In genomic region chr20:58179432-58180099, GRCh38 we compare ENCODE assay signal across 8 cellular contexts. TPM values are rescaled to one million over a fixed set of nuclear protein-coding genes. Genes with fewer than 3 reads are reported as not detected.
A peak's percentile ranks its signal among the peaks of the same experiment; 100 is the strongest.
DNase-seq lines count a peak whose midpoint lies in the region; ATAC-seq and TF ChIP-seq lines count a peak whose summit lies in the region.

No MANE protein-coding gene starts in this region.

- in situ Hi-C loops in transverse colon (cut with MboI; ENCODE audit: low pct_ligation_motif_present in 1 of 4, low pct_unique_long_range_greater_than_20kb in 1 of 4, low sequenced_read_pairs in 3 of 4): loop anchor here in 3 of 4 donors (5.0 to 10.0 kb wide), 2 partner anchors 522 to 525 kb away; no protein-coding TSS in a partner anchor

- H3K79me2 ChIP-seq in trophoblast cell (ENCODE audit: control insufficient read depth, insufficient read depth, low read length, poor library complexity): no peaks in the 10 kb centered on the region

- H3K9ac ChIP-seq in trophoblast cell (ENCODE audit: low read length): no peak overlapping the region

- no peak overlapping the region for H3K4ac ChIP-seq in trophoblast cell (ENCODE audit: low read depth, low read length)

- no peak overlapping the region for H4K8ac ChIP-seq in trophoblast cell (ENCODE audit: low read depth, low read length)

- no peak overlapping the region for H2BK5ac ChIP-seq in trophoblast cell (ENCODE audit: low read depth, low read length, poor library complexity)

- peak; percentile 37 for DNase-seq in EH (ENCODE audit: low read depth)
- peak; percentile 77 for DNase-seq in HK-2 (ENCODE audit: unreplicated experiment)
- peak; percentile 56 for DNase-seq in SK-N-DZ (ENCODE audit: low spot score)
- peak; percentile 70 for DNase-seq in activated naive CD4-positive, alpha-beta T cell treated with anti-CD3 and anti-CD28 coated beads, Interleukin-2, amount 10 ng/mL, durations not matched to agents 7 days and 5 days
- DNase-seq in Right ventricle myocardium inferior (ENCODE audit: missing footprints): peak; percentile 77
- peak; percentile 7 to 71 for DNase-seq in trophoblast cell
- peak; percentile 59 for DNase-seq in transverse colon

- H2BK12ac ChIP-seq in trophoblast cell (ENCODE audit: low read length): no peak overlapping the region

- peaks cover 5% of the 10 kb centered on the region for H3K4me1 Mint-ChIP-seq in activated naive CD4-positive, alpha-beta T cell treated with anti-CD3 and anti-CD28 coated beads, Interleukin-2, amount 10 ng/mL, durations not matched to agents 7 days and 5 days

- no peak overlapping the region for H2BK120ac ChIP-seq in trophoblast cell (ENCODE audit: insufficient read depth, low read length, poor library complexity)

- no peak overlapping the region for H3K23ac ChIP-seq in trophoblast cell (ENCODE audit: low read length)

- peak overlapping the region; percentile 33 for H2AFZ ChIP-seq in trophoblast cell (ENCODE audit: insufficient read depth, low read length, poor library complexity)

- peak; percentile 81 to 100 (median 99) for TF ChIP-seq CTCF in transverse colon (IDR thresholded peaks at IDR 0.05)

- H3K14ac ChIP-seq in trophoblast cell (ENCODE audit: low read length): no peak overlapping the region

- peak overlapping the region; percentile 43 for H3K4me3 Mint-ChIP-seq in activated naive CD4-positive, alpha-beta T cell treated with anti-CD3 and anti-CD28 coated beads, Interleukin-2, amount 10 ng/mL, durations not matched to agents 7 days and 5 days

- H3K9me3 Mint-ChIP-seq in activated naive CD4-positive, alpha-beta T cell treated with anti-CD3 and anti-CD28 coated beads, Interleukin-2, amount 10 ng/mL, durations not matched to agents 7 days and 5 days: peaks cover 2% of the 10 kb centered on the region

- H3K27me3 Mint-ChIP-seq in activated naive CD4-positive, alpha-beta T cell treated with anti-CD3 and anti-CD28 coated beads, Interleukin-2, amount 10 ng/mL, durations not matched to agents 7 days and 5 days: peaks cover 66% of the 10 kb centered on the region

- H4K12ac ChIP-seq in trophoblast cell (ENCODE audit: low read depth, low read length): no peak overlapping the region

- no CpG with 5 or more reads among the region's 46 CpGs for WGBS in trophoblast cell (ENCODE audit: extremely low coverage, insufficient coverage, insufficient read length)
- WGBS in transverse colon (ENCODE audit: low coverage in 1 of 2), 2 donors: 2% methylated on average over 45 of the region's 46 CpGs; no CpG with 5 or more reads in 1 of the 2 donors

- no peak overlapping the region for H3K18ac ChIP-seq in trophoblast cell (ENCODE audit: low read length)

- H3K27ac Mint-ChIP-seq in activated naive CD4-positive, alpha-beta T cell treated with anti-CD3 and anti-CD28 coated beads, Interleukin-2, amount 10 ng/mL, durations not matched to agents 7 days and 5 days: no peak overlapping the region

- H3K4me3 ChIP-seq in trophoblast cell (ENCODE audit: low read depth, low read length): no peak overlapping the region
- peak overlapping the region in 2 of 4 donors; percentile 8 to 43 for H3K4me3 ChIP-seq in transverse colon

- peaks cover 3 to 19% of the 10 kb centered on the region in 2 experiments for H3K4me1 ChIP-seq in trophoblast cell (ENCODE audit: control insufficient read depth in 1 of 2, insufficient read depth in 2 of 2, low read length in 2 of 2)
- peaks cover 0 to 14% (median 7%) of the 10 kb centered on the region in 4 donors for H3K4me1 ChIP-seq in transverse colon

- H3K36me3 Mint-ChIP-seq in activated naive CD4-positive, alpha-beta T cell treated with anti-CD3 and anti-CD28 coated beads, Interleukin-2, amount 10 ng/mL, durations not matched to agents 7 days and 5 days: no peaks in the 10 kb centered on the region

- H3K27ac ChIP-seq in trophoblast cell (ENCODE audit: low read depth, low read length) (no peak overlapping the region), transverse colon (no peak overlapping the region)

- no peak overlapping the region for H4K91ac ChIP-seq in trophoblast cell (ENCODE audit: low read depth, low read length)

- TF ChIP-seq EP300 in transverse colon (IDR thresholded peaks at IDR 0.05; ENCODE audit: low read depth): no peak

- H3K4me2 ChIP-seq in trophoblast cell (ENCODE audit: low read length): peak overlapping the region; percentile 74

- H3K27me3 ChIP-seq in trophoblast cell (ENCODE audit: insufficient read depth, low read length) (no peaks in the 10 kb centered on the region), transverse colon (peaks cover 7% of the 10 kb centered on the region)

- TF ChIP-seq POLR2A in transverse colon (IDR thresholded peaks at IDR 0.05): no peak

- peak; percentile 74 for ATAC-seq in Right ventricle myocardium inferior
- ATAC-seq in HG02938 (IDR thresholded peaks at IDR 0.05; ENCODE audit: unreplicated experiment): no peak

- no peak overlapping the region for H2AK5ac ChIP-seq in trophoblast cell (ENCODE audit: low read length)

- intact Hi-C loops in Right ventricle myocardium inferior (cut with DNase I): loop anchor here (1.0 to 10.0 kb wide), 3 partner anchors 305 to 585 kb away; no protein-coding TSS in a partner anchor
- intact Hi-C loops in transverse colon (cut with DNase I; ENCODE audit: low total_unique reads): loop anchor here (1.0 kb wide), 1 partner anchor 525 kb away; no protein-coding TSS in a partner anchor

- peaks cover 6% of the 10 kb centered on the region for H3K9me3 ChIP-seq in trophoblast cell (ENCODE audit: insufficient read depth, low read depth, low read length)
- no peaks in the 10 kb centered on the region for H3K9me3 ChIP-seq in transverse colon

- CTCF ChIA-PET in activated naive CD4-positive, alpha-beta T cell treated with anti-CD3 and anti-CD28 coated beads, Interleukin-2, amount 10 ng/mL, durations not matched to agents 7 days and 5 days (lab: Charles Lee): interaction anchor here (1.1 to 1.8 kb wide), 8 partner anchors 9 to 559 kb away, joined by 3 to 7 read pairs (median 4); partner anchors contain the start of gene ZBP1

- H3K36me3 ChIP-seq in trophoblast cell (ENCODE audit: control insufficient read depth in 1 of 2, insufficient read depth in 2 of 2, low read length in 2 of 2) (no peaks in the 10 kb centered on the region), transverse colon (no peaks in the 10 kb centered on the region)

- H3K79me1 ChIP-seq in trophoblast cell (ENCODE audit: low read length): no peaks in the 10 kb centered on the region

RNA-seq across cellular contexts. Expression of gene ANKRD60, which starts 48.9 kb away (rescaled TPM):
- polyA plus RNA-seq in SK-N-DZ (2014; cell fraction: cytosol; rRNA removed): not detected in 2 replicates
- not detected in 2 replicates for polyA plus RNA-seq in SK-N-DZ (2014; cell fraction: nucleus; rRNA removed)
- not detected for total RNA-seq in Right ventricle myocardium inferior
- not detected in 2 replicates for polyA plus RNA-seq in trophoblast cell (2013)
- not detected for total RNA-seq in transverse colon
